Comparison of ENCODE assay signal across 11 cellular contexts in the genomic region with DNA sequence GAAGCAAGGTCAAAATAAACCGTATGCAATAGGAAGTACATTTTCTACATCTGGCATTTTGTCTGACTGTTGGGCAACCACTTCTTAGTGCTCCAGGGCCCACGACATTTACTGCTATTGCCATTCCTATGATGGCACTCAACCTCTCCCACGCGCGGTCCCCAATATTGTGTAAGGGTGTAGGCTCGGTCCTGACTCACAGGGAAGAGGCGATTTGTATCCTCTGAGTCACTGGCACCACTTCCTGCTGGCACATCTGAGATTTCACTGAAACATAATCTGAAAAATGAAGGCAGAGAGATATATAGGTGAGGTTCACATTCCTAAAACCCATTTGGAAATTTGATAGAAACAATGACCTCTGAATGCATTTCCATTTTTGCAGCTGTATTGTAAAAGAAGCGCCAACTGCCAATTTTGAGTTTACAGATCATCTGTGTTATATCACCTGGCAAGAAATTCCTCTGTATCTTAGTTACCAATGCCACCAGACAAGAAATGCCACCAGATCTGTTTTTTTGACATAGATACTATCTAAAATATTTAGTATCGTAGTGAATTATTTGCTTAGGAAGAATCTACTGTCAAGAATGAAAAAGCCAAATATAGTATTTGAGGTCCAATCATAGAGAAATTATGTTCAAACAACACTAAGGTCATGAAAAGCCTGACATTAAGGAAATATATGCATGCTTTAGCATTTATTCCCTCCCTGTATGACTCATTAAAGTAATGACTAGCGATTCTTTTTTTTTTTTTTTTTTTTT. TPM values are rescaled to one million over a fixed set of nuclear protein-coding genes. Genes with fewer than 3 reads are reported as not detected.
DNase-seq lines count a peak whose midpoint lies in the region; ATAC-seq, FAIRE-seq and TF ChIP-seq lines count a peak whose summit lies in the region.
"Had no signal": no experiment of that assay in that cellular context is flagged by ENCODE, and none has a peak within 500 bp of the region (broad histone marks: within the 10 kb centered on the region; RNA-seq: fewer than 3 reads in every experiment).

No MANE protein-coding gene starts in this region.

- H3K4me3 ChIP-seq in astrocyte (ENCODE audit: insufficient read depth, low read depth, low read length) (no peak overlapping the region), mucosa of descending colon (no peak overlapping the region)
- H3K4me3 ChIP-seq in CD8-positive, alpha-beta T cell (ENCODE audit: low read depth, low read length) = no peak overlapping the region
- H3K4me3 ChIP-seq: ascending aorta had no signal

- no peak overlapping the region for H3K27ac Mint-ChIP-seq in astrocyte (ENCODE audit: unreplicated experiment)
- H3K27ac Mint-ChIP-seq in CD8-positive, alpha-beta T cell = no peak overlapping the region

- intact Hi-C loops in mucosa of descending colon (cut with DNase I, micrococcal nuclease) = loop anchor here in 1 of 2 donors (5.0 kb wide), 2 partner anchors 158 to 303 kb away; no protein-coding TSS in a partner anchor
- intact Hi-C loops in CD8-positive, alpha-beta T cell (cut with DNase I, micrococcal nuclease) = no loop called here

- no peaks in the 10 kb centered on the region for H4K20me1 ChIP-seq in astrocyte (ENCODE audit: insufficient read depth, low read length)

- H2AFZ ChIP-seq in astrocyte (ENCODE audit: low read depth, low read length) = no peak overlapping the region

- H3K4me1 ChIP-seq in astrocyte (ENCODE audit: insufficient read depth, low read length) (peaks cover 10% of the 10 kb centered on the region), mucosa of descending colon (ENCODE audit: low read depth) (peaks cover 8% of the 10 kb centered on the region)
- H3K4me1 ChIP-seq in CD8-positive, alpha-beta T cell (ENCODE audit: insufficient read depth, low read length) = no peaks in the 10 kb centered on the region
- H3K4me1 ChIP-seq: ascending aorta had no signal

- no peaks in the 10 kb centered on the region for H3K9me3 Mint-ChIP-seq in astrocyte (ENCODE audit: unreplicated experiment)
- no peaks in the 10 kb centered on the region for H3K9me3 Mint-ChIP-seq in CD8-positive, alpha-beta T cell

- H3K4me2 ChIP-seq in astrocyte (ENCODE audit: low read length) = peak overlapping the region; percentile 72

- ATAC-seq in mucosa of descending colon (peak; percentile 88), HG02571 (IDR thresholded peaks at IDR 0.05; ENCODE audit: unreplicated experiment) (no peak), HG03025 (IDR thresholded peaks at IDR 0.05; ENCODE audit: low FRiP score, unreplicated experiment) (no peak)
- ATAC-seq in CD8-positive, alpha-beta T cell = no peak

- no peak overlapping the region for H3K4me3 Mint-ChIP-seq in astrocyte (ENCODE audit: unreplicated experiment)
- no peak overlapping the region for H3K4me3 Mint-ChIP-seq in CD8-positive, alpha-beta T cell

- POLR2A ChIA-PET in CD8-positive, alpha-beta T cell (lab: Charles Lee) = no interaction called here

- peaks cover 5% of the 10 kb centered on the region for H3K4me1 Mint-ChIP-seq in astrocyte (ENCODE audit: low read depth, unreplicated experiment)
- no peaks in the 10 kb centered on the region for H3K4me1 Mint-ChIP-seq in CD8-positive, alpha-beta T cell (ENCODE audit: low read depth)

- no peaks in the 10 kb centered on the region for H3K79me2 ChIP-seq in astrocyte (ENCODE audit: insufficient read depth, low read length)

- no peak overlapping the region for H3K9ac ChIP-seq in astrocyte (ENCODE audit: low read length)

- TF ChIP-seq CTCF in astrocyte (IDR thresholded peaks at IDR 0.05; ENCODE audit: insufficient read depth, low read depth, low read length) = no peak
- no peak for TF ChIP-seq CTCF in mucosa of descending colon (IDR thresholded peaks at IDR 0.05)
- TF ChIP-seq CTCF in CD8-positive, alpha-beta T cell (IDR thresholded peaks at IDR 0.05) = no peak

- DNase-seq in CD1c-positive myeloid dendritic cell (ENCODE audit: extremely low spot score) (peak; percentile 99), HS-5 (ENCODE audit: low read depth) (peak; percentile 91), astrocyte (ENCODE audit: low read depth) (peak; percentile 78), mucosa of descending colon (peak; percentile 55 to 69 (median 57))
- no peak for DNase-seq in stimulated activated naive CD4-positive, alpha-beta T cell treated with Interleukin-2 at 50 U/mL for 16 hours (lab: John Stamatoyannopoulos, UW)
- DNase-seq in CD8-positive, alpha-beta T cell = no peak

- CTCF ChIA-PET in CD8-positive, alpha-beta T cell (lab: Charles Lee) = no interaction called here

- no peaks in the 10 kb centered on the region for H3K9me3 ChIP-seq in astrocyte (ENCODE audit: insufficient read depth, low read depth, low read length)
- H3K9me3 ChIP-seq in mucosa of descending colon = no peaks in the 10 kb centered on the region
- no peaks in the 10 kb centered on the region for H3K9me3 ChIP-seq in CD8-positive, alpha-beta T cell (ENCODE audit: low read length)
- H3K9me3 ChIP-seq: ascending aorta had no signal

- peaks cover under 1% of the 10 kb centered on the region for H3K27me3 Mint-ChIP-seq in astrocyte (ENCODE audit: low read depth, unreplicated experiment)
- peaks cover 12% of the 10 kb centered on the region for H3K27me3 Mint-ChIP-seq in CD8-positive, alpha-beta T cell (ENCODE audit: low read depth)

- peak overlapping the region; percentile 51 for H3K27ac ChIP-seq in astrocyte (ENCODE audit: low read depth, low read length)
- H3K27ac ChIP-seq in CD8-positive, alpha-beta T cell (ENCODE audit: low read depth, low read length) = no peak overlapping the region
- H3K27ac ChIP-seq: ascending aorta had no signal

- H3K36me3 Mint-ChIP-seq in astrocyte (ENCODE audit: low read depth, unreplicated experiment) = no peaks in the 10 kb centered on the region
- H3K36me3 Mint-ChIP-seq in CD8-positive, alpha-beta T cell = no peaks in the 10 kb centered on the region

- H3K27me3 ChIP-seq in astrocyte (ENCODE audit: insufficient read depth, low read length) = no peaks in the 10 kb centered on the region
- no peaks in the 10 kb centered on the region for H3K27me3 ChIP-seq in CD8-positive, alpha-beta T cell (ENCODE audit: insufficient read depth, low read length)
- H3K27me3 ChIP-seq: ascending aorta had no signal

- no peak for FAIRE-seq in astrocyte (lab: Jason Lieb, UNC)
- FAIRE-seq: GM18507 had no signal

- H3K36me3 ChIP-seq in astrocyte (ENCODE audit: insufficient read depth, low read length) (no peaks in the 10 kb centered on the region), mucosa of descending colon (ENCODE audit: low read depth) (no peaks in the 10 kb centered on the region)
- H3K36me3 ChIP-seq in CD8-positive, alpha-beta T cell (ENCODE audit: insufficient read depth, low read length) = no peaks in the 10 kb centered on the region
- H3K36me3 ChIP-seq: ascending aorta had no signal

RNA-seq across cellular contexts. Expression of a gene that starts 9.8 kb away (rescaled TPM):
- total RNA-seq in astrocyte (0.14 and 0.30 TPM in 2 replicates), mucosa of descending colon (1 to 10 TPM; 1.5 to 8.8 (median 2.3) TPM)
- under 1 TPM; 0.25 to 0.35 TPM for total RNA-seq in CD8-positive, alpha-beta T cell
- total RNA-seq: ascending aorta, SK-MEL-5 had no signal

Comparison
In these comparisons a context has a peak if more than half of its experiments do, and no peak if none do; other contexts are left out.
1. DNase-seq: peak in CD1c-positive myeloid dendritic cell (single experiment), HS-5 (single experiment), astrocyte (single experiment) and mucosa of descending colon (3 of 3); none in stimulated activated naive CD4-positive, alpha-beta T cell treated with Interleukin-2 at 50 U/mL for 16 hours (single experiment) and CD8-positive, alpha-beta T cell (0 of 7).